17 cellular contexts compared by ENCODE assay signal in genomic region chr21:28256420-28256831, GRCh38.
DNase-seq lines count a peak whose midpoint lies in the region; TF ChIP-seq lines count a peak whose summit lies in the region.
"Had no signal": no experiment of that assay in that cellular context is flagged by ENCODE, and none has a peak within 500 bp of the region (broad histone marks: within the 10 kb centered on the region; RNA-seq: fewer than 3 reads in every experiment).

No MANE protein-coding gene starts in this region.

- no peak overlapping the region for H3K27ac ChIP-seq in CD8-positive, alpha-beta memory T cell (ENCODE audit: low read depth, low read length)
- H3K27ac ChIP-seq: parathyroid adenoma had no signal

- H3K9me3 ChIP-seq in BE2C, result peaks cover 4% of the 10 kb centered on the region; the same call in 1 of the 2 replicates
- no peaks in the 10 kb centered on the region for H3K9me3 ChIP-seq in CD8-positive, alpha-beta memory T cell (ENCODE audit: low read length)

- H3K36me3 ChIP-seq in BE2C, result peaks cover 5% of the 10 kb centered on the region
- no peaks in the 10 kb centered on the region for H3K36me3 ChIP-seq in CD8-positive, alpha-beta memory T cell (ENCODE audit: insufficient read depth, low read length)

- peak; percentile 30 for DNase-seq in BE2C
- DNase-seq in NCI-H226, result peak; percentile 32
- DNase-seq in foreskin fibroblast, result peak; percentile 39 to 64
- no peak for DNase-seq in CD8-positive, alpha-beta memory T cell
- no peak for DNase-seq in iPS-NIHi7 (ENCODE audit: extremely low spot score)
- no peak for DNase-seq in GM13976 (ENCODE audit: low spot score)
- no peak for DNase-seq in activated effector memory CD4-positive, alpha-beta T cell treated with anti-CD3 and anti-CD28 coated beads, Interleukin-2, amount 50 U/mL, for 16 hours
- DNase-seq: activated CD4-positive, alpha-beta T cell treated with anti-CD3 and anti-CD28 coated beads, Interleukin-2, amount 50 U/mL, for 48 hours; activated naive CD8-positive, alpha-beta T cell treated with anti-CD3 and anti-CD28 coated beads, Interleukin-2, amount 10 ng/mL, durations not matched to agents 7 days and 5 days; activated T-cell treated with anti-CD3 and anti-CD28 coated beads, Interleukin-2, amount 50 U/mL, for 48 hours; endodermal cell; immature natural killer cell; NCI-H1436; NCI-H446 treated with DMSO at 0.1 percent for 48 hours had no signal

- POLR2A ChIA-PET in CD8-positive, alpha-beta memory T cell (lab: Charles Lee), result no interaction called here

- no peak overlapping the region for H3K4me3 Mint-ChIP-seq in nephron
- H3K4me3 Mint-ChIP-seq in CD8-positive, alpha-beta memory T cell, result no peak overlapping the region
- H3K4me3 Mint-ChIP-seq: activated naive CD8-positive, alpha-beta T cell treated with anti-CD3 and anti-CD28 coated beads, Interleukin-2, amount 10 ng/mL, durations not matched to agents 7 days and 5 days; endodermal cell; immature natural killer cell; stimulated activated naive CD8-positive, alpha-beta T cell treated with anti-CD3 and anti-CD28 coated beads, Interleukin-15, Interleukin-2, amounts not matched to agents 100 ng/mL and 50 ng/mL, for 24 hours had no signal

- no peaks in the 10 kb centered on the region for H3K36me3 Mint-ChIP-seq in nephron (ENCODE audit: low read depth)
- no peaks in the 10 kb centered on the region for H3K36me3 Mint-ChIP-seq in CD8-positive, alpha-beta memory T cell
- H3K36me3 Mint-ChIP-seq: activated naive CD8-positive, alpha-beta T cell treated with anti-CD3 and anti-CD28 coated beads, Interleukin-2, amount 10 ng/mL, durations not matched to agents 7 days and 5 days; immature natural killer cell had no signal

- peak overlapping the region; percentile 17 for H3K4me3 ChIP-seq in BE2C (ENCODE audit: low read depth, low read length)
- no peak overlapping the region for H3K4me3 ChIP-seq in foreskin fibroblast (ENCODE audit: low read depth in 1 of 2, low read length in 2 of 2)
- H3K4me3 ChIP-seq in CD8-positive, alpha-beta memory T cell (ENCODE audit: low read length), result no peak overlapping the region

- H3K9me3 Mint-ChIP-seq in nephron, result no peaks in the 10 kb centered on the region
- peaks cover 0 to 2% (median 0%) of the 10 kb centered on the region in 5 donors for H3K9me3 Mint-ChIP-seq in CD8-positive, alpha-beta memory T cell
- H3K9me3 Mint-ChIP-seq: activated naive CD8-positive, alpha-beta T cell treated with anti-CD3 and anti-CD28 coated beads, Interleukin-2, amount 10 ng/mL, durations not matched to agents 7 days and 5 days; endodermal cell had no signal

- H3K27me3 Mint-ChIP-seq in nephron (ENCODE audit: low read depth), result no peaks in the 10 kb centered on the region
- peaks cover 0 to 3% of the 10 kb centered on the region in 2 donors for H3K27me3 Mint-ChIP-seq in CD8-positive, alpha-beta memory T cell
- H3K27me3 Mint-ChIP-seq: stimulated activated naive CD8-positive, alpha-beta T cell treated with anti-CD3 and anti-CD28 coated beads, Interleukin-15, Interleukin-2, amounts not matched to agents 100 ng/mL and 50 ng/mL, for 24 hours had no signal

- H3K27me3 ChIP-seq in BE2C, result no peaks in the 10 kb centered on the region
- H3K27me3 ChIP-seq in CD8-positive, alpha-beta memory T cell (ENCODE audit: insufficient read depth, low read length, poor library complexity, severe bottlenecking), result no peaks in the 10 kb centered on the region

- H3K4me1 Mint-ChIP-seq in nephron, result peaks cover 36% of the 10 kb centered on the region
- H3K4me1 Mint-ChIP-seq in CD8-positive, alpha-beta memory T cell, result no peaks in the 10 kb centered on the region
- H3K4me1 Mint-ChIP-seq: activated naive CD8-positive, alpha-beta T cell treated with anti-CD3 and anti-CD28 coated beads, Interleukin-2, amount 10 ng/mL, durations not matched to agents 7 days and 5 days; immature natural killer cell had no signal

- peak overlapping the region; percentile 94 to 96 (median 95) for H3K27ac Mint-ChIP-seq in nephron
- H3K27ac Mint-ChIP-seq in CD8-positive, alpha-beta memory T cell, result no peak overlapping the region
- H3K27ac Mint-ChIP-seq: activated naive CD8-positive, alpha-beta T cell treated with anti-CD3 and anti-CD28 coated beads, Interleukin-2, amount 10 ng/mL, durations not matched to agents 7 days and 5 days; endodermal cell; immature natural killer cell; stimulated activated naive CD8-positive, alpha-beta T cell treated with anti-CD3 and anti-CD28 coated beads, Interleukin-15, Interleukin-2, amounts not matched to agents 100 ng/mL and 50 ng/mL, for 24 hours had no signal

- H3K4me1 ChIP-seq in BE2C, result peaks cover 27% of the 10 kb centered on the region
- no peaks in the 10 kb centered on the region for H3K4me1 ChIP-seq in CD8-positive, alpha-beta memory T cell (ENCODE audit: insufficient read depth, low read length)
- H3K4me1 ChIP-seq: parathyroid adenoma had no signal

- CTCF ChIA-PET in CD8-positive, alpha-beta memory T cell (lab: Charles Lee), result no interaction called here

- in situ Hi-C loops in GM13976 (cut with MboI; ENCODE audit: low sequenced_read_pairs, unreplicated experiment), result no loop called here

- TF ChIP-seq CTCF in BE2C (IDR thresholded peaks at IDR 0.05; ENCODE audit: low read depth, low read length) (no peak), foreskin fibroblast (IDR thresholded peaks at IDR 0.05; ENCODE audit: low read depth, low read length) (no peak), nephron (IDR thresholded peaks at IDR 0.05; ENCODE audit: unreplicated experiment in 3 of 3) (no peak), GM13976 (IDR thresholded peaks at IDR 0.05; ENCODE audit: borderline replicate concordance, control extremely low read depth, extremely low read depth, insufficient read depth, missing control alignments) (no peak)

Comparison
In these comparisons a context has a peak if more than half of its experiments do, and no peak if none do; other contexts are left out.
1. DNase-seq: peak in BE2C (single experiment), NCI-H226 (single experiment) and foreskin fibroblast (2 of 2); none in CD8-positive, alpha-beta memory T cell (0 of 5), iPS-NIHi7 (single experiment), GM13976 (single experiment) and activated effector memory CD4-positive, alpha-beta T cell treated with anti-CD3 and anti-CD28 coated beads, Interleukin-2, amount 50 U/mL, for 16 hours (single experiment).
2. H3K27ac Mint-ChIP-seq: peak in nephron (3 of 3); none in CD8-positive, alpha-beta memory T cell (0 of 8).